20 cellular contexts compared by ENCODE assay signal in the genomic region with DNA sequence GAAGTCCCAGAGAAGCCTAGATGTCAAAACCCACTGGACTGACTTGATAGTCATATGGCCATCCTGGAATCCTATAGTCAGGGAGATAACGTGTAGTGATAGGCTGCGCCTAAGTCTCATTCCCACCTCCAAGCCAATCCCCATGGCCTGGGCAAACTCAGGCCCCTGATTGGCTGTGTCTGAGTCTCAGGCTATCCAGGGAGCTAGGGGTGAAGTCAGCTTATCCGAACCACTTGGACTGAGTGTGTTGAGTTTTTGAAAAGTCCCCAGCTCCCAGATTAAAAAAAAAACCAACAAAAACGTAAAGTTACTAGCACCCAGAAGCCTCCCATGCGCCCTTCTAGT. TPM values are rescaled to one million over a fixed set of nuclear protein-coding genes. Genes with fewer than 3 reads are reported as not detected.
DNase-seq lines count a peak whose midpoint lies in the region; ATAC-seq and TF ChIP-seq lines count a peak whose summit lies in the region.
"Had no signal": no experiment of that assay in that cellular context is flagged by ENCODE, and none has a peak within 500 bp of the region (broad histone marks: within the 10 kb centered on the region; RNA-seq: fewer than 3 reads in every experiment).

No MANE protein-coding gene starts in this region.

- peaks cover 7% of the 10 kb centered on the region for H3K9me3 Mint-ChIP-seq in activated CD4-positive, alpha-beta T cell treated with anti-CD3 and anti-CD28 coated beads, Interleukin-2, amount 10 ng/mL, durations not matched to agents 24 days and 14 days
- no peaks in the 10 kb centered on the region for H3K9me3 Mint-ChIP-seq in CD8-positive, alpha-beta T cell
- H3K9me3 Mint-ChIP-seq in activated CD8-positive, alpha-beta T cell treated with anti-CD3 and anti-CD28 coated beads for 36 hours: peaks cover 6% of the 10 kb centered on the region
- H3K9me3 Mint-ChIP-seq in immature natural killer cell: no peaks in the 10 kb centered on the region

- no peak for ATAC-seq in CD8-positive, alpha-beta T cell
- no peak for ATAC-seq in activated CD8-positive, alpha-beta T cell treated with anti-CD3 and anti-CD28 coated beads for 36 hours
- ATAC-seq in GM21381 (IDR thresholded peaks at IDR 0.05; ENCODE audit: unreplicated experiment): no peak
- ATAC-seq in HG02678 (IDR thresholded peaks at IDR 0.05; ENCODE audit: unreplicated experiment): no peak
- ATAC-seq: mucosa of descending colon had no signal

- H3K27me3 Mint-ChIP-seq in activated CD4-positive, alpha-beta T cell treated with anti-CD3 and anti-CD28 coated beads, Interleukin-2, amount 10 ng/mL, durations not matched to agents 24 days and 14 days: no peaks in the 10 kb centered on the region
- no peaks in the 10 kb centered on the region for H3K27me3 Mint-ChIP-seq in CD8-positive, alpha-beta T cell (ENCODE audit: low read depth)
- H3K27me3 Mint-ChIP-seq in activated CD8-positive, alpha-beta T cell treated with anti-CD3 and anti-CD28 coated beads for 36 hours: no peaks in the 10 kb centered on the region
- peaks cover 0 to 13% (median 9%) of the 10 kb centered on the region in 3 donors for H3K27me3 Mint-ChIP-seq in immature natural killer cell (ENCODE audit: low read depth in 3 of 3)

- POLR2A ChIA-PET in CD8-positive, alpha-beta T cell (lab: Charles Lee): interaction anchor here (0.8 to 4.4 kb wide), 5 partner anchors 12 to 76 kb away, joined by 3 to 48 read pairs (median 7); partner anchors contain the start of gene PIK3CD
- POLR2A ChIA-PET in activated CD8-positive, alpha-beta T cell treated with anti-CD3 and anti-CD28 coated beads for 36 hours (lab: Charles Lee): interaction anchor here (0.7 to 2.9 kb wide), 7 partner anchors 8 to 56 kb away, joined by 3 to 11 read pairs (median 4); no protein-coding TSS in a partner anchor

- H3K9me3 ChIP-seq in CD8-positive, alpha-beta T cell (ENCODE audit: low read length): no peaks in the 10 kb centered on the region
- H3K9me3 ChIP-seq: mucosa of descending colon, thoracic aorta had no signal

- intact Hi-C loops in activated CD4-positive, alpha-beta T cell treated with anti-CD3 and anti-CD28 coated beads, Interleukin-2, amount 10 ng/mL, durations not matched to agents 24 days and 14 days (cut with micrococcal nuclease): no loop called here
- intact Hi-C loops in CD8-positive, alpha-beta T cell (cut with DNase I, micrococcal nuclease): no loop called here
- intact Hi-C loops in activated CD8-positive, alpha-beta T cell treated with anti-CD3 and anti-CD28 coated beads for 36 hours (cut with micrococcal nuclease): no loop called here

- peaks cover 13% of the 10 kb centered on the region for H3K36me3 ChIP-seq in CD8-positive, alpha-beta T cell (ENCODE audit: insufficient read depth, low read length)
- H3K36me3 ChIP-seq: thoracic aorta had no signal

- no peak for DNase-seq in activated CD4-positive, alpha-beta T cell treated with anti-CD3 and anti-CD28 coated beads, Interleukin-2, amount 10 ng/mL, durations not matched to agents 24 days and 14 days
- DNase-seq in activated CD4-positive, alpha-beta T cell treated with anti-CD3 and anti-CD28 coated beads, Interleukin-2, amount 50 U/mL, for 48 hours: no peak
- DNase-seq in CD8-positive, alpha-beta T cell: no peak
- DNase-seq in activated CD8-positive, alpha-beta T cell treated with anti-CD3 and anti-CD28 coated beads for 36 hours: no peak
- DNase-seq in immature natural killer cell: no peak
- DNase-seq in DMS53 treated with DMSO at 0.1 percent for 48 hours (lab: John Stamatoyannopoulos, UW; ENCODE audit: unreplicated experiment): no peak
- DNase-seq: activated gamma-delta T cell; endodermal cell; GM23248; Kasumi-1; mucosa of descending colon; NCI-H1092; NCI-H2029 treated with DMSO at 0.1 percent for 48 hours; NCI-H446 treated with DMSO at 0.1 percent for 48 hours; nucleus accumbens; stimulated activated CD4-positive, alpha-beta T cell treated with anti-CD3 and anti-CD28 coated beads, Interleukin-12 subunit alpha, Interleukin-12 subunit beta, amount 100 ng/mL, for 4 hours had no signal

- CTCF ChIA-PET in CD8-positive, alpha-beta T cell (lab: Charles Lee): interaction anchor here (0.6 to 3.6 kb wide), 12 partner anchors 9 to 82 kb away, joined by 3 to 26 read pairs (median 6); no protein-coding TSS in a partner anchor
- CTCF ChIA-PET in activated CD8-positive, alpha-beta T cell treated with anti-CD3 and anti-CD28 coated beads for 36 hours (lab: Charles Lee): interaction anchor here (0.9 to 3.1 kb wide), 11 partner anchors 12 to 88 kb away, joined by 3 to 18 read pairs (median 4); no protein-coding TSS in a partner anchor

- peaks cover 62% of the 10 kb centered on the region for H3K36me3 Mint-ChIP-seq in activated CD4-positive, alpha-beta T cell treated with anti-CD3 and anti-CD28 coated beads, Interleukin-2, amount 10 ng/mL, durations not matched to agents 24 days and 14 days (ENCODE audit: low read depth)
- H3K36me3 Mint-ChIP-seq in CD8-positive, alpha-beta T cell: peaks cover 69% of the 10 kb centered on the region
- H3K36me3 Mint-ChIP-seq in activated CD8-positive, alpha-beta T cell treated with anti-CD3 and anti-CD28 coated beads for 36 hours (ENCODE audit: low read depth): peaks cover 67% of the 10 kb centered on the region
- peaks cover 5 to 18% (median 13%) of the 10 kb centered on the region in 3 donors for H3K36me3 Mint-ChIP-seq in immature natural killer cell

- H3K27me3 ChIP-seq in CD8-positive, alpha-beta T cell (ENCODE audit: insufficient read depth, low read length): no peaks in the 10 kb centered on the region

- peak overlapping the region; percentile 49 for H3K4me3 Mint-ChIP-seq in activated CD4-positive, alpha-beta T cell treated with anti-CD3 and anti-CD28 coated beads, Interleukin-2, amount 10 ng/mL, durations not matched to agents 24 days and 14 days
- H3K4me3 Mint-ChIP-seq in CD8-positive, alpha-beta T cell: no peak overlapping the region
- H3K4me3 Mint-ChIP-seq in activated CD8-positive, alpha-beta T cell treated with anti-CD3 and anti-CD28 coated beads for 36 hours: no peak overlapping the region
- peak overlapping the region; percentile 71 to 85 (median 78) for H3K4me3 Mint-ChIP-seq in immature natural killer cell
- H3K4me3 Mint-ChIP-seq: endodermal cell had no signal

- no peak overlapping the region for H3K4me3 ChIP-seq in CD8-positive, alpha-beta T cell (ENCODE audit: low read depth, low read length)
- H3K4me3 ChIP-seq: GM23248, mucosa of descending colon, thoracic aorta had no signal

- no peak for TF ChIP-seq CTCF in CD8-positive, alpha-beta T cell (IDR thresholded peaks at IDR 0.05)
- TF ChIP-seq CTCF in activated CD8-positive, alpha-beta T cell treated with anti-CD3 and anti-CD28 coated beads for 36 hours (IDR thresholded peaks at IDR 0.05): no peak

- peaks cover 62% of the 10 kb centered on the region for H3K4me1 ChIP-seq in CD8-positive, alpha-beta T cell (ENCODE audit: insufficient read depth, low read length)

- H3K27ac Mint-ChIP-seq in activated CD4-positive, alpha-beta T cell treated with anti-CD3 and anti-CD28 coated beads, Interleukin-2, amount 10 ng/mL, durations not matched to agents 24 days and 14 days: peak overlapping the region; percentile 39
- peak overlapping the region; percentile 91 for H3K27ac Mint-ChIP-seq in CD8-positive, alpha-beta T cell
- H3K27ac Mint-ChIP-seq in activated CD8-positive, alpha-beta T cell treated with anti-CD3 and anti-CD28 coated beads for 36 hours: peak overlapping the region; percentile 90
- peak overlapping the region; percentile 80 to 92 (median 86) for H3K27ac Mint-ChIP-seq in immature natural killer cell
- H3K27ac Mint-ChIP-seq: endodermal cell had no signal

- peaks cover 53% of the 10 kb centered on the region for H3K4me1 Mint-ChIP-seq in activated CD4-positive, alpha-beta T cell treated with anti-CD3 and anti-CD28 coated beads, Interleukin-2, amount 10 ng/mL, durations not matched to agents 24 days and 14 days
- peaks cover 79% of the 10 kb centered on the region for H3K4me1 Mint-ChIP-seq in CD8-positive, alpha-beta T cell (ENCODE audit: low read depth)
- H3K4me1 Mint-ChIP-seq in activated CD8-positive, alpha-beta T cell treated with anti-CD3 and anti-CD28 coated beads for 36 hours (ENCODE audit: low read depth): peaks cover 69% of the 10 kb centered on the region
- peaks cover 79 to 95% of the 10 kb centered on the region in 2 donors for H3K4me1 Mint-ChIP-seq in immature natural killer cell

- H3K27ac ChIP-seq in CD8-positive, alpha-beta T cell (ENCODE audit: low read depth, low read length): no peak overlapping the region
- H3K27ac ChIP-seq: C4-2B, GM23248, thoracic aorta had no signal

RNA-seq across cellular contexts. Expression of gene PIK3CD, which starts 51.6 kb away (rescaled TPM):
- 233 TPM in 2 replicates for total RNA-seq in activated CD4-positive, alpha-beta T cell treated with anti-CD3 and anti-CD28 coated beads, Interleukin-2, amount 10 ng/mL, durations not matched to agents 24 days and 14 days
- 100 to 1,000 TPM; 200 to 214 TPM for total RNA-seq in CD8-positive, alpha-beta T cell
- 100 to 1,000 TPM; 152 to 158 TPM for total RNA-seq in activated CD8-positive, alpha-beta T cell treated with anti-CD3 and anti-CD28 coated beads for 36 hours
- polyA plus RNA-seq in immature natural killer cell: 100 to 1,000 TPM in 1 of 3 donors, 10 to 100 TPM in 2; 43.4 to 133 (median 49.0) TPM

Comparison
In these comparisons a context has a peak if more than half of its experiments do, and no peak if none do; other contexts are left out.
1. H3K27ac Mint-ChIP-seq: peak in every context shown above with its lines; median percentile 91 in CD8-positive, alpha-beta T cell; 90 in activated CD8-positive, alpha-beta T cell treated with anti-CD3 and anti-CD28 coated beads for 36 hours; 86 in immature natural killer cell; 39 in activated CD4-positive, alpha-beta T cell treated with anti-CD3 and anti-CD28 coated beads, Interleukin-2, amount 10 ng/mL, durations not matched to agents 24 days and 14 days.
2. H3K4me3 Mint-ChIP-seq: peak in activated CD4-positive, alpha-beta T cell treated with anti-CD3 and anti-CD28 coated beads, Interleukin-2, amount 10 ng/mL, durations not matched to agents 24 days and 14 days (single experiment) and immature natural killer cell (5 of 5); none in CD8-positive, alpha-beta T cell (single experiment) and activated CD8-positive, alpha-beta T cell treated with anti-CD3 and anti-CD28 coated beads for 36 hours (single experiment).